2 cellular contexts compared by ENCODE assay signal in the genomic region with DNA sequence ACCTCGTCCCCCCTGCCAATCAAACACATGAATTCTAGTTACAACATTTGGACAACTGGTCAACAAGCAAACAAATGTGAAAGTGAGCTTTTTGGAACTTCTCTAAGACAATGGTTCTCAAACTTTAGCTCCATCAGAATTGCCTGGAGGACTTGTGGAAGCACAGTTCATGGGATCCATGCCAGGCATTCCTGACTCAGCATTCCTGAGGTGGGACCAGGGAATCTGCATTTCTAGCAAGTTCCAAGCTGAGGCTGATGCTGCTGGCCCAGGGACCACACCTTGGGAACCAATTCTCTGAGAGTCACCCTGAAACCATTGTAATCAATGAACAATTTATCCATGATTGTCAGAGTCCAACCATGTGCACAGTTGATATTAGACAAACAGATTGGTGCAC.
TF ChIP-seq lines count a peak whose summit lies in the region.

No MANE protein-coding gene starts in this region.

TF ChIP-seq in HepG2, 621 proteins besides CTCF, POLR2A, EP300 and RAD21:
- TF ChIP-seq SETDB1 (CRISPR knock-in tag; IDR thresholded peaks at IDR 0.05; ENCODE audit: borderline replicate concordance): no peak
- peak; percentile 51; the same call in 1 of the 2 replicates for TF ChIP-seq MAFF (IDR thresholded peaks at IDR 0.05; ENCODE audit: low read depth, low read length)
- peak; percentile 44 to 71; a peak in 3 of 4 replicates for TF ChIP-seq MAFK (conservative IDR thresholded peaks at IDR 0.05 in 1 of 2, IDR thresholded peaks at IDR 0.05 in 1 of 2; ENCODE audit: low read length in 2 of 2)
- TF ChIP-seq MED8 (CRISPR knock-in tag; IDR thresholded peaks at IDR 0.05; ENCODE audit: insufficient replicate concordance): no peak

TF ChIP-seq in K562, 482 proteins besides CTCF, POLR2A, EP300 and RAD21:
- TF ChIP-seq NFIC (IDR thresholded peaks at IDR 0.05): no peak
- TF ChIP-seq, protein P1, sequence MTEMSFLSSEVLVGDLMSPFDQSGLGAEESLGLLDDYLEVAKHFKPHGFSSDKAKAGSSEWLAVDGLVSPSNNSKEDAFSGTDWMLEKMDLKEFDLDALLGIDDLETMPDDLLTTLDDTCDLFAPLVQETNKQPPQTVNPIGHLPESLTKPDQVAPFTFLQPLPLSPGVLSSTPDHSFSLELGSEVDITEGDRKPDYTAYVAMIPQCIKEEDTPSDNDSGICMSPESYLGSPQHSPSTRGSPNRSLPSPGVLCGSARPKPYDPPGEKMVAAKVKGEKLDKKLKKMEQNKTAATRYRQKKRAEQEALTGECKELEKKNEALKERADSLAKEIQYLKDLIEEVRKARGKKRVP (CRISPR knock-in tag; IDR thresholded peaks at IDR 0.05): no peak
- no peak for TF ChIP-seq OTX1 (CRISPR knock-in tag; IDR thresholded peaks at IDR 0.05)
- no peak for TF ChIP-seq STAT5B (CRISPR knock-in tag; IDR thresholded peaks at IDR 0.05)
- no peak for TF ChIP-seq HCFC1 (IDR thresholded peaks at IDR 0.05; ENCODE audit: low read depth, low read length)
- TF ChIP-seq ILF3 (IDR thresholded peaks at IDR 0.05; ENCODE audit: borderline replicate concordance): no peak
- TF ChIP-seq ZNF165 (CRISPR knock-in tag; IDR thresholded peaks at IDR 0.05; ENCODE audit: borderline replicate concordance): no peak
- no peak for TF ChIP-seq SMARCE1 (IDR thresholded peaks at IDR 0.05)
- no peak for TF ChIP-seq ZNF764 (CRISPR knock-in tag; IDR thresholded peaks at IDR 0.05; ENCODE audit: low read depth)
- TF ChIP-seq, protein P2, sequence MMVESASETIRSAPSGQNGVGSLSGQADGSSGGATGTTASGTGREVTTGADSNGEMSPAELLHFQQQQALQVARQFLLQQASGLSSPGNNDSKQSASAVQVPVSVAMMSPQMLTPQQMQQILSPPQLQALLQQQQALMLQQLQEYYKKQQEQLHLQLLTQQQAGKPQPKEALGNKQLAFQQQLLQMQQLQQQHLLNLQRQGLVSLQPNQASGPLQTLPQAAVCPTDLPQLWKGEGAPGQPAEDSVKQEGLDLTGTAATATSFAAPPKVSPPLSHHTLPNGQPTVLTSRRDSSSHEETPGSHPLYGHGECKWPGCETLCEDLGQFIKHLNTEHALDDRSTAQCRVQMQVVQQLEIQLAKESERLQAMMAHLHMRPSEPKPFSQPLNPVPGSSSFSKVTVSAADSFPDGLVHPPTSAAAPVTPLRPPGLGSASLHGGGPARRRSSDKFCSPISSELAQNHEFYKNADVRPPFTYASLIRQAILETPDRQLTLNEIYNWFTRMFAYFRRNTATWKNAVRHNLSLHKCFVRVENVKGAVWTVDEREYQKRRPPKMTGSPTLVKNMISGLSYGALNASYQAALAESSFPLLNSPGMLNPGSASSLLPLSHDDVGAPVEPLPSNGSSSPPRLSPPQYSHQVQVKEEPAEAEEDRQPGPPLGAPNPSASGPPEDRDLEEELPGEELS (CRISPR knock-in tag; IDR thresholded peaks at IDR 0.05; ENCODE audit: borderline replicate concordance): no peak
- TF ChIP-seq TARDBP (IDR thresholded peaks at IDR 0.05): no peak
- TF ChIP-seq SETDB1 (IDR thresholded peaks at IDR 0.05; ENCODE audit: low read length): no peak
- TF ChIP-seq MAFF (IDR thresholded peaks at IDR 0.05; ENCODE audit: low read length): peak; percentile 28; the same call in 1 of the 2 replicates
- TF ChIP-seq MTF1 (CRISPR knock-in tag; IDR thresholded peaks at IDR 0.05; ENCODE audit: borderline replicate concordance): no peak
- TF ChIP-seq ZNF444 (CRISPR knock-in tag; IDR thresholded peaks at IDR 0.05): no peak
- TF ChIP-seq STAG1 (CRISPR knock-in tag; IDR thresholded peaks at IDR 0.05; ENCODE audit: borderline replicate concordance): no peak
- no peak for TF ChIP-seq PCBP1 (IDR thresholded peaks at IDR 0.05; ENCODE audit: low read depth, low read length, poor library complexity, severe bottlenecking)
- TF ChIP-seq TAF15 (IDR thresholded peaks at IDR 0.05; ENCODE audit: low read depth, low read length): no peak
- 0 out of 2 replicates have a peak, but pooled peaks have one; percentile 34 for TF ChIP-seq MAFG (tag; conservative IDR thresholded peaks at IDR 0.05)
- TF ChIP-seq SRSF1 (IDR thresholded peaks at IDR 0.05; ENCODE audit: low read depth, low read length): no peak
- no peak for TF ChIP-seq GTF2A2 (tag; IDR thresholded peaks at IDR 0.05)
- no peak for TF ChIP-seq RUNX1 (IDR thresholded peaks at IDR 0.05; ENCODE audit: low read depth)
- no peak for TF ChIP-seq U2AF2 (optimal IDR thresholded peaks at IDR 0.05; ENCODE audit: low read depth, low read length)
- 0 out of 2 replicates have a peak, but pooled peaks have one; percentile 7 for TF ChIP-seq MAFK (IDR thresholded peaks at IDR 0.05; ENCODE audit: low read length)
- no peak for TF ChIP-seq LARP7 (IDR thresholded peaks at IDR 0.05)
